In the genomic region with DNA sequence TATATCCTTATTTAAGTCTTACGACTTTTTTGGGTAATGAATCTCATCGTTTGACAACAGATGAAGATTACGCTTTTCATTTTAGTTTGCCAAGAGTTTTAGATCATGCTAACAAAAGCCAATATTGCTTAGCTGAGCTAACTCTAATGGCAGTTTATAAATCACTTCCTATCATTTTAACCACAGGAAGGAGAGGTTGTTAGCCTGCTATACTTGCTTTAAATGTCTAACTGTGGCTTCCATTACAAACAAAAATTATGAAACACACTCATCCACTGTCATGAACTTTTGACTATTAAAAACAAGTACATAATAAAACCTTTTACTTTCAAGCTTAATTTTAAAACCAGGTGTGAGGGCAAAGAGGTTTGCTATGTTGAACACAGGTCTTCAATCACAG, we compare ENCODE assay signal across 2 cellular contexts.
TF ChIP-seq lines count a peak whose summit lies in the region.

No MANE protein-coding gene starts in this region.

TF ChIP-seq in SK-N-SH, 30 proteins besides CTCF, POLR2A, EP300 and RAD21 (continued from another document):
- TF ChIP-seq, protein P1, sequence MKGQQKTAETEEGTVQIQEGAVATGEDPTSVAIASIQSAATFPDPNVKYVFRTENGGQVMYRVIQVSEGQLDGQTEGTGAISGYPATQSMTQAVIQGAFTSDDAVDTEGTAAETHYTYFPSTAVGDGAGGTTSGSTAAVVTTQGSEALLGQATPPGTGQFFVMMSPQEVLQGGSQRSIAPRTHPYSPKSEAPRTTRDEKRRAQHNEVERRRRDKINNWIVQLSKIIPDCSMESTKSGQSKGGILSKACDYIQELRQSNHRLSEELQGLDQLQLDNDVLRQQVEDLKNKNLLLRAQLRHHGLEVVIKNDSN (IDR thresholded peaks at IDR 0.05; ENCODE audit: borderline replicate concordance, low read depth), result no peak
- TF ChIP-seq MXI1 (IDR thresholded peaks at IDR 0.05; ENCODE audit: low read depth, low read length) (no peak), EZH2phosphoT487 (IDR thresholded peaks at IDR 0.05; ENCODE audit: borderline replicate concordance, low read depth) (no peak), FOXJ3 (CRISPR knock-in tag; IDR thresholded peaks at IDR 0.05) (no peak), JUND (IDR thresholded peaks at IDR 0.05) (no peak)
- TF ChIP-seq, protein P2, sequence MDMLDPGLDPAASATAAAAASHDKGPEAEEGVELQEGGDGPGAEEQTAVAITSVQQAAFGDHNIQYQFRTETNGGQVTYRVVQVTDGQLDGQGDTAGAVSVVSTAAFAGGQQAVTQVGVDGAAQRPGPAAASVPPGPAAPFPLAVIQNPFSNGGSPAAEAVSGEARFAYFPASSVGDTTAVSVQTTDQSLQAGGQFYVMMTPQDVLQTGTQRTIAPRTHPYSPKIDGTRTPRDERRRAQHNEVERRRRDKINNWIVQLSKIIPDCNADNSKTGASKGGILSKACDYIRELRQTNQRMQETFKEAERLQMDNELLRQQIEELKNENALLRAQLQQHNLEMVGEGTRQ (IDR thresholded peaks at IDR 0.05; ENCODE audit: borderline replicate concordance, low read depth, low read length), result no peak
- TF ChIP-seq, protein P3, sequence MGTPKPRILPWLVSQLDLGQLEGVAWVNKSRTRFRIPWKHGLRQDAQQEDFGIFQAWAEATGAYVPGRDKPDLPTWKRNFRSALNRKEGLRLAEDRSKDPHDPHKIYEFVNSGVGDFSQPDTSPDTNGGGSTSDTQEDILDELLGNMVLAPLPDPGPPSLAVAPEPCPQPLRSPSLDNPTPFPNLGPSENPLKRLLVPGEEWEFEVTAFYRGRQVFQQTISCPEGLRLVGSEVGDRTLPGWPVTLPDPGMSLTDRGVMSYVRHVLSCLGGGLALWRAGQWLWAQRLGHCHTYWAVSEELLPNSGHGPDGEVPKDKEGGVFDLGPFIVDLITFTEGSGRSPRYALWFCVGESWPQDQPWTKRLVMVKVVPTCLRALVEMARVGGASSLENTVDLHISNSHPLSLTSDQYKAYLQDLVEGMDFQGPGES (IDR thresholded peaks at IDR 0.05; ENCODE audit: low read depth, low read length), result no peak

TF ChIP-seq in SK-N-SH treated with all-trans-retinoic acid at 6 μM for 48 hours, 23 proteins besides CTCF, POLR2A, EP300 and RAD21 (continued from another document):
- TF ChIP-seq, protein P4, sequence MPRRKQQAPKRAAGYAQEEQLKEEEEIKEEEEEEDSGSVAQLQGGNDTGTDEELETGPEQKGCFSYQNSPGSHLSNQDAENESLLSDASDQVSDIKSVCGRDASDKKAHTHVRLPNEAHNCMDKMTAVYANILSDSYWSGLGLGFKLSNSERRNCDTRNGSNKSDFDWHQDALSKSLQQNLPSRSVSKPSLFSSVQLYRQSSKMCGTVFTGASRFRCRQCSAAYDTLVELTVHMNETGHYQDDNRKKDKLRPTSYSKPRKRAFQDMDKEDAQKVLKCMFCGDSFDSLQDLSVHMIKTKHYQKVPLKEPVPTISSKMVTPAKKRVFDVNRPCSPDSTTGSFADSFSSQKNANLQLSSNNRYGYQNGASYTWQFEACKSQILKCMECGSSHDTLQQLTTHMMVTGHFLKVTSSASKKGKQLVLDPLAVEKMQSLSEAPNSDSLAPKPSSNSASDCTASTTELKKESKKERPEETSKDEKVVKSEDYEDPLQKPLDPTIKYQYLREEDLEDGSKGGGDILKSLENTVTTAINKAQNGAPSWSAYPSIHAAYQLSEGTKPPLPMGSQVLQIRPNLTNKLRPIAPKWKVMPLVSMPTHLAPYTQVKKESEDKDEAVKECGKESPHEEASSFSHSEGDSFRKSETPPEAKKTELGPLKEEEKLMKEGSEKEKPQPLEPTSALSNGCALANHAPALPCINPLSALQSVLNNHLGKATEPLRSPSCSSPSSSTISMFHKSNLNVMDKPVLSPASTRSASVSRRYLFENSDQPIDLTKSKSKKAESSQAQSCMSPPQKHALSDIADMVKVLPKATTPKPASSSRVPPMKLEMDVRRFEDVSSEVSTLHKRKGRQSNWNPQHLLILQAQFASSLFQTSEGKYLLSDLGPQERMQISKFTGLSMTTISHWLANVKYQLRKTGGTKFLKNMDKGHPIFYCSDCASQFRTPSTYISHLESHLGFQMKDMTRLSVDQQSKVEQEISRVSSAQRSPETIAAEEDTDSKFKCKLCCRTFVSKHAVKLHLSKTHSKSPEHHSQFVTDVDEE (CRISPR knock-in tag; IDR thresholded peaks at IDR 0.05), result no peak
